In genomic region chr5:150561571-150562295, GRCh38 we compare ENCODE assay signal across 2 cellular contexts.
TF ChIP-seq lines count a peak whose summit lies in the region.

No MANE protein-coding gene starts in this region.

TF ChIP-seq in SK-N-SH, 30 proteins besides CTCF, POLR2A, EP300 and RAD21 (continued from another document):
- TF ChIP-seq, protein P1, sequence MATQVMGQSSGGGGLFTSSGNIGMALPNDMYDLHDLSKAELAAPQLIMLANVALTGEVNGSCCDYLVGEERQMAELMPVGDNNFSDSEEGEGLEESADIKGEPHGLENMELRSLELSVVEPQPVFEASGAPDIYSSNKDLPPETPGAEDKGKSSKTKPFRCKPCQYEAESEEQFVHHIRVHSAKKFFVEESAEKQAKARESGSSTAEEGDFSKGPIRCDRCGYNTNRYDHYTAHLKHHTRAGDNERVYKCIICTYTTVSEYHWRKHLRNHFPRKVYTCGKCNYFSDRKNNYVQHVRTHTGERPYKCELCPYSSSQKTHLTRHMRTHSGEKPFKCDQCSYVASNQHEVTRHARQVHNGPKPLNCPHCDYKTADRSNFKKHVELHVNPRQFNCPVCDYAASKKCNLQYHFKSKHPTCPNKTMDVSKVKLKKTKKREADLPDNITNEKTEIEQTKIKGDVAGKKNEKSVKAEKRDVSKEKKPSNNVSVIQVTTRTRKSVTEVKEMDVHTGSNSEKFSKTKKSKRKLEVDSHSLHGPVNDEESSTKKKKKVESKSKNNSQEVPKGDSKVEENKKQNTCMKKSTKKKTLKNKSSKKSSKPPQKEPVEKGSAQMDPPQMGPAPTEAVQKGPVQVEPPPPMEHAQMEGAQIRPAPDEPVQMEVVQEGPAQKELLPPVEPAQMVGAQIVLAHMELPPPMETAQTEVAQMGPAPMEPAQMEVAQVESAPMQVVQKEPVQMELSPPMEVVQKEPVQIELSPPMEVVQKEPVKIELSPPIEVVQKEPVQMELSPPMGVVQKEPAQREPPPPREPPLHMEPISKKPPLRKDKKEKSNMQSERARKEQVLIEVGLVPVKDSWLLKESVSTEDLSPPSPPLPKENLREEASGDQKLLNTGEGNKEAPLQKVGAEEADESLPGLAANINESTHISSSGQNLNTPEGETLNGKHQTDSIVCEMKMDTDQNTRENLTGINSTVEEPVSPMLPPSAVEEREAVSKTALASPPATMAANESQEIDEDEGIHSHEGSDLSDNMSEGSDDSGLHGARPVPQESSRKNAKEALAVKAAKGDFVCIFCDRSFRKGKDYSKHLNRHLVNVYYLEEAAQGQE (IDR thresholded peaks at IDR 0.05; ENCODE audit: low read depth, low read length), result no peak
- no peak for TF ChIP-seq RXRA (IDR thresholded peaks at IDR 0.05; ENCODE audit: borderline replicate concordance, low read depth)
- TF ChIP-seq RCOR1 (IDR thresholded peaks at IDR 0.05; ENCODE audit: low read length), result no peak
- no peak for TF ChIP-seq SMC3 (IDR thresholded peaks at IDR 0.05; ENCODE audit: low read depth, low read length)
- TF ChIP-seq ZBTB33 (IDR thresholded peaks at IDR 0.05; ENCODE audit: borderline replicate concordance, low read depth), result no peak

TF ChIP-seq in SK-N-SH treated with all-trans-retinoic acid at 6 μM for 48 hours, 23 proteins besides CTCF, POLR2A, EP300 and RAD21 (continued from another document):
- TF ChIP-seq CSRNP3 (CRISPR knock-in tag; IDR thresholded peaks at IDR 0.05) (no peak), TOX (CRISPR knock-in tag; IDR thresholded peaks at IDR 0.05; ENCODE audit: borderline replicate concordance) (no peak), ZNF70 (CRISPR knock-in tag; IDR thresholded peaks at IDR 0.05) (no peak), ZNF565 (CRISPR knock-in tag; conservative IDR thresholded peaks at IDR 0.05; ENCODE audit: low read depth) (no peak), ISL1 (CRISPR knock-in tag; IDR thresholded peaks at IDR 0.05) (no peak), POU6F1 (CRISPR knock-in tag; IDR thresholded peaks at IDR 0.05; ENCODE audit: borderline replicate concordance, low read depth) (no peak), SNAI2 (CRISPR knock-in tag; IDR thresholded peaks at IDR 0.05) (no peak), ESRRG (CRISPR knock-in tag; IDR thresholded peaks at IDR 0.05) (no peak)
